Comparison of ENCODE assay signal across 11 cellular contexts in genomic region chr1:59043796-59044195, GRCh38.
DNase-seq lines count a peak whose midpoint lies in the region; ATAC-seq, FAIRE-seq and TF ChIP-seq lines count a peak whose summit lies in the region.
"Had no signal": no experiment of that assay in that cellular context is flagged by ENCODE, and none has a peak within 500 bp of the region (broad histone marks: within the 10 kb centered on the region; RNA-seq: fewer than 3 reads in every experiment).

No MANE protein-coding gene starts in this region.

- intact Hi-C loops in activated CD4-positive, alpha-beta T cell treated with anti-CD3 and anti-CD28 coated beads, Interleukin-2, amount 10 ng/mL, durations not matched to agents 24 days and 14 days (cut with micrococcal nuclease): no loop called here
- intact Hi-C loops in mucosa of descending colon (cut with DNase I, micrococcal nuclease): no loop called here

- H3K27ac Mint-ChIP-seq in activated CD4-positive, alpha-beta T cell treated with anti-CD3 and anti-CD28 coated beads, Interleukin-2, amount 10 ng/mL, durations not matched to agents 24 days and 14 days: peak overlapping the region; percentile 18
- H3K27ac Mint-ChIP-seq: B cell had no signal

- H3K9me3 ChIP-seq in mucosa of descending colon: no peaks in the 10 kb centered on the region

- DNase-seq in activated CD4-positive, alpha-beta T cell treated with anti-CD3 and anti-CD28 coated beads, Interleukin-2, amount 10 ng/mL, durations not matched to agents 24 days and 14 days: no peak
- no peak for DNase-seq in activated CD4-positive, alpha-beta T cell treated with anti-CD3 and anti-CD28 coated beads for 1 hour
- DNase-seq in mucosa of descending colon (peak; percentile 54 to 62 (median 60)), NCI-H82 (lab: John Stamatoyannopoulos, UW) (no peak)
- DNase-seq: head of caudate nucleus, NCI-H2171 treated with DMSO at 0.1 percent for 48 hours had no signal

- H3K4me3 ChIP-seq in mucosa of descending colon: no peak overlapping the region

- peak; percentile 76 for ATAC-seq in mucosa of descending colon
- ATAC-seq in HG02610 (IDR thresholded peaks at IDR 0.05; ENCODE audit: unreplicated experiment): no peak
- no peak for ATAC-seq in HG03025 (IDR thresholded peaks at IDR 0.05; ENCODE audit: low FRiP score, unreplicated experiment)
- no peak for ATAC-seq in HG02981 (IDR thresholded peaks at IDR 0.05; ENCODE audit: unreplicated experiment)

- H3K9me3 Mint-ChIP-seq in activated CD4-positive, alpha-beta T cell treated with anti-CD3 and anti-CD28 coated beads, Interleukin-2, amount 10 ng/mL, durations not matched to agents 24 days and 14 days: peaks cover 14% of the 10 kb centered on the region

- no peak overlapping the region for H3K4me3 Mint-ChIP-seq in activated CD4-positive, alpha-beta T cell treated with anti-CD3 and anti-CD28 coated beads, Interleukin-2, amount 10 ng/mL, durations not matched to agents 24 days and 14 days
- H3K4me3 Mint-ChIP-seq: B cell had no signal

- H3K4me1 Mint-ChIP-seq in activated CD4-positive, alpha-beta T cell treated with anti-CD3 and anti-CD28 coated beads, Interleukin-2, amount 10 ng/mL, durations not matched to agents 24 days and 14 days: peaks cover 58% of the 10 kb centered on the region

- no peak for TF ChIP-seq CTCF in mucosa of descending colon (IDR thresholded peaks at IDR 0.05)

- H3K36me3 ChIP-seq in mucosa of descending colon (ENCODE audit: low read depth): no peaks in the 10 kb centered on the region

- peaks cover 9% of the 10 kb centered on the region for H3K4me1 ChIP-seq in mucosa of descending colon (ENCODE audit: low read depth)

- peak; percentile 33 for FAIRE-seq in endometrium (lab: Jason Lieb, UNC)

- peaks cover 24% of the 10 kb centered on the region for H3K36me3 Mint-ChIP-seq in activated CD4-positive, alpha-beta T cell treated with anti-CD3 and anti-CD28 coated beads, Interleukin-2, amount 10 ng/mL, durations not matched to agents 24 days and 14 days (ENCODE audit: low read depth)

- H3K27me3 Mint-ChIP-seq in activated CD4-positive, alpha-beta T cell treated with anti-CD3 and anti-CD28 coated beads, Interleukin-2, amount 10 ng/mL, durations not matched to agents 24 days and 14 days: no peaks in the 10 kb centered on the region
- H3K27me3 Mint-ChIP-seq: B cell had no signal

Comparison
In these comparisons a context has a peak if more than half of its experiments do, and no peak if none do; other contexts are left out.
1. DNase-seq: peak in mucosa of descending colon (3 of 3); none in activated CD4-positive, alpha-beta T cell treated with anti-CD3 and anti-CD28 coated beads, Interleukin-2, amount 10 ng/mL, durations not matched to agents 24 days and 14 days (single experiment), activated CD4-positive, alpha-beta T cell treated with anti-CD3 and anti-CD28 coated beads for 1 hour (single experiment) and NCI-H82 (single experiment).